Comparison of ENCODE assay signal across 23 cellular contexts in genomic region chr17:75407655-75408352, GRCh38. TPM values are rescaled to one million over a fixed set of nuclear protein-coding genes. Genes with fewer than 3 reads are reported as not detected.
A peak's percentile ranks its signal among the peaks of the same experiment; 100 is the strongest.
DNase-seq lines count a peak whose midpoint lies in the region; ATAC-seq and TF ChIP-seq lines count a peak whose summit lies in the region.
"Had no signal": no experiment of that assay in that cellular context is flagged by ENCODE, and none has a peak within 500 bp of the region (broad histone marks: within the 10 kb centered on the region; RNA-seq: fewer than 3 reads in every experiment).

No MANE protein-coding gene starts in this region.

- POLR2A ChIA-PET in CD4-positive, alpha-beta T cell (lab: Charles Lee), result interaction anchor here (0.8 to 1.1 kb wide), 4 partner anchors 14 to 119 kb away, joined by 3 to 5 read pairs (median 3); partner anchors contain the start of genes SLC25A19 and TSEN54

- no peaks in the 10 kb centered on the region for H3K27me3 Mint-ChIP-seq in CD4-positive, alpha-beta T cell

- peaks cover 26% of the 10 kb centered on the region for H3K79me2 ChIP-seq in SU-DHL-6 (ENCODE audit: insufficient read depth, low read length)

- no peaks in the 10 kb centered on the region for H3K36me3 ChIP-seq in BLaER1
- H3K36me3 ChIP-seq in SU-DHL-6 (ENCODE audit: low read length), result no peaks in the 10 kb centered on the region

- H3K4me3 Mint-ChIP-seq in CD4-positive, alpha-beta T cell, result peak overlapping the region; percentile 34

- H3K9me3 Mint-ChIP-seq in CD4-positive, alpha-beta T cell, result no peaks in the 10 kb centered on the region

- no peak overlapping the region for H2AFZ ChIP-seq in SU-DHL-6 (ENCODE audit: low read depth, low read length, severe bottlenecking)

- H3K9me3 ChIP-seq in BLaER1 (no peaks in the 10 kb centered on the region), SU-DHL-6 (ENCODE audit: insufficient read depth, low read length) (no peaks in the 10 kb centered on the region)
- no peaks in the 10 kb centered on the region for H3K9me3 ChIP-seq in CD4-positive, alpha-beta T cell (ENCODE audit: control insufficient read depth, low read length)
- H3K9me3 ChIP-seq: MG63 had no signal

- H3K4me2 ChIP-seq in BLaER1 (peak overlapping the region; percentile 88; the same call in 1 of the 2 replicates), SU-DHL-6 (ENCODE audit: low read depth, low read length, poor library complexity, severe bottlenecking) (no peak overlapping the region)

- no peak overlapping the region for H3K4me3 ChIP-seq in BLaER1
- H3K4me3 ChIP-seq in SU-DHL-6 (ENCODE audit: insufficient read depth, low read length, poor library complexity, severe bottlenecking), result no peak overlapping the region
- H3K4me3 ChIP-seq: MG63 had no signal

- H3K27me3 ChIP-seq in BLaER1, result no peaks in the 10 kb centered on the region
- no peaks in the 10 kb centered on the region for H3K27me3 ChIP-seq in CD4-positive, alpha-beta T cell (ENCODE audit: control insufficient read depth, insufficient read depth, low read length)
- no peaks in the 10 kb centered on the region for H3K27me3 ChIP-seq in SU-DHL-6 (ENCODE audit: low read length)

- no peak overlapping the region for H3K9ac ChIP-seq in BLaER1
- H3K9ac ChIP-seq in SU-DHL-6 (ENCODE audit: low read length), result no peak overlapping the region

- H3K4me1 ChIP-seq in BLaER1, result peaks cover 54% of the 10 kb centered on the region

- no peak for TF ChIP-seq POLR2A in erythroblast (IDR thresholded peaks at IDR 0.05; ENCODE audit: low read length)

- H3K27ac ChIP-seq in BLaER1 (no peak overlapping the region), SU-DHL-6 (ENCODE audit: low read depth, low read length) (no peak overlapping the region)
- H3K27ac ChIP-seq in CD4-positive, alpha-beta T cell (ENCODE audit: low read depth, low read length), result no peak overlapping the region
- H3K27ac ChIP-seq: HL-60, RWPE1 had no signal

- no peak for DNase-seq in CD4-positive, alpha-beta T cell
- DNase-seq in islet precursor cell, result peak; percentile 12
- no peak for DNase-seq in erythroblast (lab: John Stamatoyannopoulos, UW)
- DNase-seq in COR-L47 (lab: John Stamatoyannopoulos, UW), result no peak
- DNase-seq in NCI-H2227 treated with DMSO at 0.1 percent for 48 hours (lab: John Stamatoyannopoulos, UW), result no peak
- no peak for DNase-seq in omental fat pad (ENCODE audit: low spot score)
- DNase-seq: C1 segment of cervical spinal cord, DMS 273 treated with DMSO at 0.1 percent for 48 hours, GF-D8, HCEC 1CT, IMR-90, Karpas-422, MG63, NCI-H1048, NCI-H1436, NCI-H1930, NCI-H2171 treated with DMSO at 0.1 percent for 48 hours, PC-3, SIG-M5 had no signal

- CTCF ChIA-PET in CD4-positive, alpha-beta T cell (lab: Charles Lee), result interaction anchor here (1.3 to 2.6 kb wide), 2 partner anchors 85 to 118 kb away, joined by 3 to 7 read pairs; partner anchors contain the start of gene SLC25A19

- no peak for TF ChIP-seq CTCF in CD4-positive, alpha-beta T cell (IDR thresholded peaks at IDR 0.05)
- TF ChIP-seq CTCF in SU-DHL-6 (IDR thresholded peaks at IDR 0.05; ENCODE audit: insufficient read depth, low read length, poor library complexity, severe bottlenecking) (peak; percentile 21), omental fat pad (IDR thresholded peaks at IDR 0.05) (no peak)

- H4K20me1 ChIP-seq in BLaER1 (peaks cover 26% of the 10 kb centered on the region), SU-DHL-6 (ENCODE audit: low read depth, low read length) (no peaks in the 10 kb centered on the region; the same call in 1 of the 2 replicates)

- no peak for ATAC-seq in CD4-positive, alpha-beta T cell (ENCODE audit: poor library complexity)
- ATAC-seq in omental fat pad (ENCODE audit: low FRiP score), result no peak
- ATAC-seq: PC-3 had no signal

- peaks cover 22% of the 10 kb centered on the region for H3K36me3 Mint-ChIP-seq in CD4-positive, alpha-beta T cell (ENCODE audit: low read depth)

- peaks cover 11% of the 10 kb centered on the region for H3F3A ChIP-seq in SU-DHL-6 (ENCODE audit: insufficient read depth)

- no peaks in the 10 kb centered on the region for H3K9me2 ChIP-seq in SU-DHL-6 (replicated peaks; ENCODE audit: insufficient read depth, low read length)

- intact Hi-C loops in CD4-positive, alpha-beta T cell (cut with DNase I, micrococcal nuclease), result loop anchor here in 1 of 2 experiments (10.0 kb wide), 1 partner anchor 423 kb away; the partner anchor contains the start of gene CDR2L

- H3K4me1 Mint-ChIP-seq in CD4-positive, alpha-beta T cell (ENCODE audit: low read depth), result peaks cover 43% of the 10 kb centered on the region

- H3K27ac Mint-ChIP-seq in CD4-positive, alpha-beta T cell, result no peak overlapping the region

RNA-seq across cellular contexts. Expression of gene GRB2, which starts 2.3 kb away (rescaled TPM):
- total RNA-seq in CD4-positive, alpha-beta T cell, result 10 to 100 TPM; 88.8 to 92.6 TPM
- 100 to 1,000 TPM in 2 of 4 donors, 10 to 100 TPM in 2; 87.4 to 152 (median 108) TPM for total RNA-seq in omental fat pad

RNA-seq across cellular contexts. Expression of gene TMEM94, which starts 48.6 kb away (rescaled TPM):
- total RNA-seq in CD4-positive, alpha-beta T cell, result 10 to 100 TPM; 52.8 to 57.3 TPM
- 10 to 100 TPM; 27.9 to 66.0 (median 46.1) TPM for total RNA-seq in omental fat pad
